ENCODE assay signal across 12 cellular contexts in the genomic region with DNA sequence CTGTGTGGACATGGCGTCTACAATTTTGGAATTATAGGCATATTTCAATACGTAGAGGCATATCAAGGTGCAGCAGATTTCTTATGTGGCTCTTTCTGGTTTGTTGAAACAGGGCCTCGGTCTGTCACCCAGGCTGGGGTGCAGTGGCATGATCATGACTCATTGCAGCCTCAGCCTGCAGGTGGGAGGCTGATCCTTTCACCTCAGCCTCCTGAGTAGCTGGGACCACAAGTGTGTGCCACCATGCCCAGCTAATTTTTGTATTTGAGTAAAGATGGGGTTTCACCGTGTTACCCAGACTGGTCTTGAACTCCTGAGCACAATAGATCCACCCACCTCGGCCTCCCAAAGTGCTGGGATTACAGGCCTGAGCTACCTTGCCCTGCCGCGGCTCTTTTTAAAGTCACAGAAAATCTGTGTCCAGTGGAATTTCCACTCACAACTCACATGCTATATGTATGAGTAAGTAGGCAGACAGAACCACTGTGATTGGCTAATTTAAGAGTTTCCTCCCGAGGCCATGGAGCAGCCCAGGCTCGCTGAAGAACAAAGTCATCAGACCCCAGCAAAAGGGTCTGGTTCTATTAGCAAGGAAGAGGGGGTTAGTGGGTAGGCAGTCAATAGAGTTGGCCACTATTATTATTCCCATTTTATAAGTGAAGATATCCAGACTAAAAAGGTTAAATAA. TPM values are rescaled to one million over a fixed set of nuclear protein-coding genes. Genes with fewer than 3 reads are reported as not detected.
DNase-seq lines count a peak whose midpoint lies in the region; ATAC-seq and TF ChIP-seq lines count a peak whose summit lies in the region.
"Had no signal": no experiment of that assay in that cellular context is flagged by ENCODE, and none has a peak within 500 bp of the region (broad histone marks: within the 10 kb centered on the region; RNA-seq: fewer than 3 reads in every experiment).

No MANE protein-coding gene starts in this region.

- DNase-seq in activated T-cell treated with anti-CD3 and anti-CD28 coated beads for 4 hours (peak; percentile 39), mesenchymal stem cell (peak; percentile 47), right lobe of liver (no peak), 8988T (no peak), NCI-H82 treated with DMSO at 0.1 percent for 48 hours (lab: John Stamatoyannopoulos, UW; ENCODE audit: unreplicated experiment) (no peak)
- DNase-seq in stimulated activated naive B cell treated with anti-CD40 and anti-IgM and Interleukin-4, amounts not matched to agents 10 μg/mL and 1 μg/mL and 100 μg/mL, for 72 hours = no peak
- DNase-seq: DMS 273 treated with DMSO at 0.1 percent for 48 hours, NCI-H2029, Peyer's patch, testis had no signal

- no peak for ATAC-seq in stimulated activated naive B cell treated with anti-CD40 and anti-IgM and Interleukin-4, amounts not matched to agents 10 μg/mL and 1 μg/mL and 100 μg/mL, for 72 hours (replicated peaks)
- no peak for ATAC-seq in right lobe of liver

- H3K27ac Mint-ChIP-seq in T-helper 1 cell treated with Interleukin-12 subunit alpha and Interleukin-12 subunit beta and Interleukin-4 antibody, amounts not matched to agents 30 μg/mL and 1 μg/mL, for 36 hours = peak overlapping the region; percentile 76
- peak overlapping the region; percentile 83 for H3K27ac Mint-ChIP-seq in stimulated activated naive B cell treated with anti-CD40 and anti-IgM and Interleukin-4, amounts not matched to agents 10 μg/mL and 1 μg/mL and 100 μg/mL, for 72 hours

- no peaks in the 10 kb centered on the region for H3K9me3 Mint-ChIP-seq in T-helper 1 cell treated with Interleukin-12 subunit alpha and Interleukin-12 subunit beta and Interleukin-4 antibody, amounts not matched to agents 30 μg/mL and 1 μg/mL, for 36 hours
- no peaks in the 10 kb centered on the region for H3K9me3 Mint-ChIP-seq in stimulated activated naive B cell treated with anti-CD40 and anti-IgM and Interleukin-4, amounts not matched to agents 10 μg/mL and 1 μg/mL and 100 μg/mL, for 72 hours

- H3K36me3 ChIP-seq in mesenchymal stem cell (ENCODE audit: control insufficient read depth in 1 of 2, insufficient read depth in 2 of 2, low read depth in 1 of 2, low read length in 2 of 2) (no peaks in the 10 kb centered on the region), right lobe of liver (no peaks in the 10 kb centered on the region)
- H3K36me3 ChIP-seq: breast epithelium, Peyer's patch had no signal

- TF ChIP-seq POLR2A in right lobe of liver (IDR thresholded peaks at IDR 0.05) = no peak

- intact Hi-C loops in right lobe of liver (cut with DNase I) = no loop called here

- peaks cover 43% of the 10 kb centered on the region for H3K4me1 Mint-ChIP-seq in T-helper 1 cell treated with Interleukin-12 subunit alpha and Interleukin-12 subunit beta and Interleukin-4 antibody, amounts not matched to agents 30 μg/mL and 1 μg/mL, for 36 hours (ENCODE audit: low read depth)
- peaks cover 30 to 39% of the 10 kb centered on the region in 2 donors for H3K4me1 Mint-ChIP-seq in stimulated activated naive B cell treated with anti-CD40 and anti-IgM and Interleukin-4, amounts not matched to agents 10 μg/mL and 1 μg/mL and 100 μg/mL, for 72 hours

- H3K27ac ChIP-seq in mesenchymal stem cell (ENCODE audit: low read length, poor library complexity, severe bottlenecking) (no peak overlapping the region), right lobe of liver (no peak overlapping the region)
- H3K27ac ChIP-seq: breast epithelium, Peyer's patch, testis had no signal

- H3K4me3 ChIP-seq in mesenchymal stem cell (ENCODE audit: insufficient read depth in 1 of 2, low read depth in 1 of 2, low read length in 2 of 2) (no peak overlapping the region), right lobe of liver (no peak overlapping the region)
- H3K4me3 ChIP-seq: breast epithelium, Peyer's patch, testis had no signal

- no peak overlapping the region for H3K4ac ChIP-seq in mesenchymal stem cell (ENCODE audit: low read depth in 1 of 2, low read length in 2 of 2)

- H3K36me3 Mint-ChIP-seq in T-helper 1 cell treated with Interleukin-12 subunit alpha and Interleukin-12 subunit beta and Interleukin-4 antibody, amounts not matched to agents 30 μg/mL and 1 μg/mL, for 36 hours (ENCODE audit: low read depth) = peaks cover 21% of the 10 kb centered on the region
- peaks cover 0 to 18% of the 10 kb centered on the region in 2 donors for H3K36me3 Mint-ChIP-seq in stimulated activated naive B cell treated with anti-CD40 and anti-IgM and Interleukin-4, amounts not matched to agents 10 μg/mL and 1 μg/mL and 100 μg/mL, for 72 hours

- H3K9ac ChIP-seq in mesenchymal stem cell (ENCODE audit: low read length) = no peak overlapping the region

- 74% methylated on average over 7 of the region's 9 CpGs for WGBS in mesenchymal stem cell
- WGBS in right lobe of liver (ENCODE audit: insufficient coverage, low coverage, low lambda C conversion rate, missing lambda C conversion rate) = 67% methylated on average over 4 of the region's 9 CpGs

- H2AFZ ChIP-seq in mesenchymal stem cell (ENCODE audit: low read depth, low read length) = no peak overlapping the region

- H3K4me2 ChIP-seq in mesenchymal stem cell (ENCODE audit: low read length, poor library complexity, severe bottlenecking) = no peak overlapping the region

- peak overlapping the region in 1 of 2 experiments; percentile 55 for H3K18ac ChIP-seq in mesenchymal stem cell (ENCODE audit: low read depth in 1 of 2, low read length in 2 of 2)

- H3K9me3 ChIP-seq in mesenchymal stem cell (ENCODE audit: control insufficient read depth, low read length) (no peaks in the 10 kb centered on the region), right lobe of liver (no peaks in the 10 kb centered on the region)
- H3K9me3 ChIP-seq: breast epithelium, Peyer's patch, testis had no signal

- no peak for TF ChIP-seq CTCF in right lobe of liver (IDR thresholded peaks at IDR 0.05)

- no peaks in the 10 kb centered on the region for H3K27me3 Mint-ChIP-seq in T-helper 1 cell treated with Interleukin-12 subunit alpha and Interleukin-12 subunit beta and Interleukin-4 antibody, amounts not matched to agents 30 μg/mL and 1 μg/mL, for 36 hours (ENCODE audit: low read depth)
- no peaks in the 10 kb centered on the region for H3K27me3 Mint-ChIP-seq in stimulated activated naive B cell treated with anti-CD40 and anti-IgM and Interleukin-4, amounts not matched to agents 10 μg/mL and 1 μg/mL and 100 μg/mL, for 72 hours

- H3K27me3 ChIP-seq in mesenchymal stem cell (ENCODE audit: control insufficient read depth in 1 of 2, insufficient read depth in 1 of 2, low read length in 2 of 2) (no peaks in the 10 kb centered on the region), right lobe of liver (no peaks in the 10 kb centered on the region)
- H3K27me3 ChIP-seq: breast epithelium, Peyer's patch, testis had no signal

- H2BK120ac ChIP-seq in mesenchymal stem cell (ENCODE audit: low read depth, low read length) = no peak overlapping the region

- no peak overlapping the region for H2BK5ac ChIP-seq in mesenchymal stem cell (ENCODE audit: low read depth, low read length, poor library complexity, severe bottlenecking)

- no peak overlapping the region for H2AK5ac ChIP-seq in mesenchymal stem cell (ENCODE audit: low read length, severe bottlenecking)

- H4K91ac ChIP-seq in mesenchymal stem cell (ENCODE audit: low read length) = no peak overlapping the region

- H2BK12ac ChIP-seq in mesenchymal stem cell (ENCODE audit: low read length in 2 of 2) = no peak overlapping the region

- H3K14ac ChIP-seq in mesenchymal stem cell (ENCODE audit: low read length in 2 of 2) = no peak overlapping the region

- H3K79me1 ChIP-seq in mesenchymal stem cell (replicated peaks; ENCODE audit: low read length, poor library complexity, severe bottlenecking) = peaks cover under 1% of the 10 kb centered on the region

- no peak overlapping the region for H2BK15ac ChIP-seq in mesenchymal stem cell (ENCODE audit: low read depth, poor library complexity, severe bottlenecking)

- peaks cover 2% of the 10 kb centered on the region for H3K4me1 ChIP-seq in mesenchymal stem cell (ENCODE audit: control insufficient read depth, insufficient read depth, low read depth, low read length)
- no peaks in the 10 kb centered on the region for H3K4me1 ChIP-seq in right lobe of liver
- H3K4me1 ChIP-seq: breast epithelium had no signal

- no peak overlapping the region for H3K23ac ChIP-seq in mesenchymal stem cell (ENCODE audit: low read length in 2 of 2)

- no peak overlapping the region for H3K4me3 Mint-ChIP-seq in T-helper 1 cell treated with Interleukin-12 subunit alpha and Interleukin-12 subunit beta and Interleukin-4 antibody, amounts not matched to agents 30 μg/mL and 1 μg/mL, for 36 hours
- no peak overlapping the region for H3K4me3 Mint-ChIP-seq in stimulated activated naive B cell treated with anti-CD40 and anti-IgM and Interleukin-4, amounts not matched to agents 10 μg/mL and 1 μg/mL and 100 μg/mL, for 72 hours

- no peak overlapping the region for H4K8ac ChIP-seq in mesenchymal stem cell (ENCODE audit: low read length)

RNA-seq across cellular contexts. Expression of gene GNG2, which starts 9.2 kb away (rescaled TPM):
- polyA plus RNA-seq in mesenchymal stem cell (2013, experiment 1 of 2) = 57.8 TPM
- 57.5 TPM for polyA plus RNA-seq in mesenchymal stem cell (2013, experiment 2 of 2)
- total RNA-seq in right lobe of liver = 1 to 10 TPM; 1.9 to 7.6 (median 3.5) TPM

Comparison
In these comparisons a context has a peak if more than half of its experiments do, and no peak if none do; other contexts are left out.
1. DNase-seq: peak in activated T-cell treated with anti-CD3 and anti-CD28 coated beads for 4 hours (single experiment) and mesenchymal stem cell (single experiment); none in stimulated activated naive B cell treated with anti-CD40 and anti-IgM and Interleukin-4, amounts not matched to agents 10 μg/mL and 1 μg/mL and 100 μg/mL, for 72 hours (single experiment), right lobe of liver (0 of 3), 8988T (single experiment) and NCI-H82 treated with DMSO at 0.1 percent for 48 hours (single experiment).